24 cellular contexts compared by ENCODE assay signal in the genomic region with DNA sequence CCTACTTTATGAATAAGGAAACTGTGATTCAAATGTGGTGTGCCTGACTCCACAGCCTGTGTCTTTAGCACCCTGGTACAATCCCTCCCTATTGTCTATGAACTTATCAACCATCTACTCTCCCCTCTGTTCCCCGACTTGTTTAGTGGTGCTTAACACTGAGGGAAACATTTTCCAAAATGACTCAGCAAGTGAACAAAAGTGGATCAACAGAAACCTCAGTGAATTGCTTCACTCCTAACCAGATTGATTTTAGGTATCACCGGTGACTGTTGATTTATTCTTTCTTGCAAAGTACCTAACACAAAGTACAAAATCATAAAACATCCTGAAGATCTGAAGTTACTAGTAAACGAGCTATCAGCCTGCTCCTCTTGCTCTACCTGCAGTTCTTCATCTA.
"Had no signal": no experiment of that assay in that cellular context is flagged by ENCODE, and none has a peak within 500 bp of the region (broad histone marks: within the 10 kb centered on the region; RNA-seq: fewer than 3 reads in every experiment).

No MANE protein-coding gene starts in this region.

- H3K4me3 Mint-ChIP-seq: activated naive CD4-positive, alpha-beta T cell treated with anti-CD3 and anti-CD28 coated beads, Interleukin-2, amount 10 ng/mL, durations not matched to agents 7 days and 5 days; activated T-cell treated with anti-CD3 and anti-CD28 coated beads, Interleukin-2, amount 50 U/mL, for 24 hours; brain; central memory CD8-positive, alpha-beta T cell; naive thymus-derived CD8-positive, alpha-beta T cell had no signal

- H3K27ac Mint-ChIP-seq: activated naive CD4-positive, alpha-beta T cell treated with anti-CD3 and anti-CD28 coated beads, Interleukin-2, amount 10 ng/mL, durations not matched to agents 7 days and 5 days; activated T-cell treated with anti-CD3 and anti-CD28 coated beads, Interleukin-2, amount 50 U/mL, for 24 hours; brain had no signal

- DNase-seq: activated CD4-positive, alpha-beta T cell treated with anti-CD3 and anti-CD28 coated beads, Interleukin-2, amount 50 U/mL, for 48 hours; activated CD4-positive, CD25-positive, alpha-beta regulatory T cell treated with anti-CD3 and anti-CD28 coated beads, Interleukin-2, amount 50 U/mL, for 72 hours; activated naive CD4-positive, alpha-beta T cell treated with anti-CD3 and anti-CD28 coated beads, Interleukin-2, amount 10 ng/mL, durations not matched to agents 7 days and 5 days; activated T-cell treated with anti-CD3 and anti-CD28 coated beads, Interleukin-2, amount 50 U/mL, for 24 hours; adrenal gland; cortex of kidney; effector CD8-positive, alpha-beta T cell; islet precursor cell; left ventricle myocardium inferior; mesenchymal stem cell; naive thymus-derived CD8-positive, alpha-beta T cell; posterior cingulate gyrus; SK-N-SH; stimulated activated CD4-positive, alpha-beta T cell treated with anti-CD3 and anti-CD28 coated beads, Interleukin-15, amount 100 ng/mL, for 24 hours; stimulated activated CD4-positive, alpha-beta T cell treated with anti-CD3 and anti-CD28 coated beads, Interleukin-4, amount 100 ng/mL, for 1 hour; stimulated activated naive CD8-positive, alpha-beta T cell treated with anti-CD3 and anti-CD28 coated beads, Interleukin-15, Interleukin-2, amounts not matched to agents 100 U/mL and 50 U/mL, for 24 hours; T-helper 1 cell; T1000; upper lobe of left lung had no signal

- H3K4me3 ChIP-seq: adrenal gland, left ventricle myocardium inferior, right atrium auricular region, skin epidermis, suprapubic skin, upper lobe of left lung had no signal

- H3K27me3 Mint-ChIP-seq: activated naive CD4-positive, alpha-beta T cell treated with anti-CD3 and anti-CD28 coated beads, Interleukin-2, amount 10 ng/mL, durations not matched to agents 7 days and 5 days; activated T-cell treated with anti-CD3 and anti-CD28 coated beads, Interleukin-2, amount 50 U/mL, for 24 hours; brain; central memory CD8-positive, alpha-beta T cell; naive thymus-derived CD8-positive, alpha-beta T cell had no signal

- H3K27me3 ChIP-seq: adrenal gland, right atrium auricular region, suprapubic skin, upper lobe of left lung had no signal

- H3K4me2 ChIP-seq: SK-N-SH had no signal

- H3K9me3 ChIP-seq: adrenal gland, left ventricle myocardium inferior, right atrium auricular region, SK-N-SH, suprapubic skin, upper lobe of left lung had no signal

- H3K9me3 Mint-ChIP-seq: activated T-cell treated with anti-CD3 and anti-CD28 coated beads, Interleukin-2, amount 50 U/mL, for 24 hours; brain; central memory CD8-positive, alpha-beta T cell; naive thymus-derived CD8-positive, alpha-beta T cell had no signal

- H3K27ac ChIP-seq: adrenal gland, left ventricle myocardium inferior, right atrium auricular region, suprapubic skin, upper lobe of left lung had no signal

- ATAC-seq: naive thymus-derived CD8-positive, alpha-beta T cell; stimulated activated naive CD8-positive, alpha-beta T cell treated with anti-CD3 and anti-CD28 coated beads, Interleukin-15, Interleukin-2, amounts not matched to agents 100 U/mL and 50 U/mL, for 24 hours had no signal

- H3K4me1 Mint-ChIP-seq: central memory CD8-positive, alpha-beta T cell; naive thymus-derived CD8-positive, alpha-beta T cell had no signal
